ENCODE assay signal across 11 cellular contexts in genomic region chr19:35921012-35921411, GRCh38. TPM values are rescaled to one million over a fixed set of nuclear protein-coding genes. Genes with fewer than 3 reads are reported as not detected.
"Had no signal": no experiment of that assay in that cellular context is flagged by ENCODE, and none has a peak within 500 bp of the region (broad histone marks: within the 10 kb centered on the region; RNA-seq: fewer than 3 reads in every experiment).

No MANE protein-coding gene starts in this region.

- H3K27ac ChIP-seq: GM23248, HL-60, KMS-11 had no signal

- H3K4me3 Mint-ChIP-seq: H9, HFFc6, IgD-negative memory B cell had no signal

- H3K4me3 ChIP-seq: GM23248 had no signal

- H3K27ac Mint-ChIP-seq: H9, HFFc6, IgD-negative memory B cell had no signal

- ATAC-seq: HepG2 had no signal

- H2AFZ ChIP-seq: GM23248 had no signal

- DNase-seq: GM23248, H9, HCEC 1CT, HFFc6, KBM-7 had no signal

- H3K4me2 ChIP-seq: KMS-11 had no signal

RNA-seq across cellular contexts. Expression of gene TYROBP, which starts 12.9 kb away (rescaled TPM):
- total RNA-seq: GM23248, H1, H9, HepG2, HFFc6, HT1080 had no signal
- polyA plus RNA-seq: GM23248, HepG2 had no signal

RNA-seq across cellular contexts. Expression of gene HCST, which starts 18.7 kb away (rescaled TPM):
- total RNA-seq: GM23248, H1, HT1080 had no signal

RNA-seq across cellular contexts. Expression of gene APLP1, which starts 52.6 kb away (rescaled TPM):
- polyA plus RNA-seq: IgD-negative memory B cell had no signal
